In the genomic region with DNA sequence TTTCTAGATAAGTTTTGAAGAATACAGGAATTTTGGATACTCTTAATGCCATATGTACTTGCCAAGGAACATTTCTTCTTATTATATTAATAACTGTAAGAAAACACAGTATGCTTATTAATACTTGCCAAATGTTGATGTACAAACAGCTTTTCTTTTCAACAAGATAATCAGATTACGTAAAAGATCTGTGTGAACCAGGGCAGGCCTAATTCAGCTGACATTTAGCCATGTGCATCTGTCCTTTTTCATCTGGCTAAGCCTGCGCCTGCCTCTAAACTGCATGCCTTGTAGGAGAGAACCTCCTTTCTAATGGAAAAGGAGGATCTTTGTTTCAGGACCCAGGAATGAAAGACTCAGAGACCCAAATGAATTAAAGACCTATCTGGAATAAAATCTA, we compare ENCODE assay signal across 24 cellular contexts.
DNase-seq lines count a peak whose midpoint lies in the region; ATAC-seq and TF ChIP-seq lines count a peak whose summit lies in the region.
"Had no signal": no experiment of that assay in that cellular context is flagged by ENCODE, and none has a peak within 500 bp of the region (broad histone marks: within the 10 kb centered on the region; RNA-seq: fewer than 3 reads in every experiment).

No MANE protein-coding gene starts in this region.

- ATAC-seq in Right ventricle myocardium inferior (peak; percentile 88), gastrocnemius medialis (peak in 1 of 2 donors; percentile 24), GM21723 (IDR thresholded peaks at IDR 0.05; ENCODE audit: unreplicated experiment) (no peak)
- ATAC-seq in stimulated activated effector memory CD8-positive, alpha-beta T cell treated with anti-CD3 and anti-CD28 coated beads, Interleukin-12 subunit alpha, Interleukin-12 subunit beta, amount 100 ng/mL, for 72 hours = no peak
- ATAC-seq: T-cell had no signal

- H3K4me1 Mint-ChIP-seq in stimulated activated effector memory CD8-positive, alpha-beta T cell treated with anti-CD3 and anti-CD28 coated beads, Interleukin-12 subunit alpha, Interleukin-12 subunit beta, amount 100 ng/mL, for 72 hours = peaks cover 29% of the 10 kb centered on the region
- H3K4me1 Mint-ChIP-seq: B cell had no signal

- no peak for TF ChIP-seq POLR2A in gastrocnemius medialis (IDR thresholded peaks at IDR 0.05)

- no peak overlapping the region for H3K4me3 Mint-ChIP-seq in stimulated activated effector memory CD8-positive, alpha-beta T cell treated with anti-CD3 and anti-CD28 coated beads, Interleukin-12 subunit alpha, Interleukin-12 subunit beta, amount 100 ng/mL, for 72 hours
- H3K4me3 Mint-ChIP-seq: activated CD4-positive, alpha-beta T cell treated with anti-CD3 and anti-CD28 coated beads, Interleukin-2, amount 10 ng/mL, durations not matched to agents 7 days and 5 days; B cell; T-cell had no signal

- H3K27me3 ChIP-seq in layer of hippocampus (ENCODE audit: control insufficient read depth, insufficient read depth, low read length) (no peaks in the 10 kb centered on the region), gastrocnemius medialis (no peaks in the 10 kb centered on the region)
- H3K27me3 ChIP-seq: adrenal gland, dorsolateral prefrontal cortex, left lung had no signal

- H3K27ac ChIP-seq in layer of hippocampus (ENCODE audit: low read depth, low read length) (peak overlapping the region; percentile 43), gastrocnemius medialis (peak overlapping the region in 3 of 4 donors; percentile 20 to 29 (median 25))
- H3K27ac ChIP-seq: epithelial cell of prostate, thoracic aorta had no signal

- no peaks in the 10 kb centered on the region for H3K4me1 ChIP-seq in gastrocnemius medialis

- DNase-seq in Right ventricle myocardium inferior (ENCODE audit: missing footprints) (no peak), cardiac septum (ENCODE audit: low spot score) (no peak), gastrocnemius medialis (no peak), HuH-7.5 (ENCODE audit: low spot score) (no peak), COLO668 (lab: John Stamatoyannopoulos, UW; ENCODE audit: unreplicated experiment) (no peak)
- DNase-seq in stimulated activated effector memory CD8-positive, alpha-beta T cell treated with anti-CD3 and anti-CD28 coated beads, Interleukin-12 subunit alpha, Interleukin-12 subunit beta, amount 100 ng/mL, for 72 hours (ENCODE audit: low spot score in 2 of 2) = no peak
- DNase-seq: 8988T; activated CD4-positive, alpha-beta T cell treated with anti-CD3 and anti-CD28 coated beads, Interleukin-2, amount 10 ng/mL, durations not matched to agents 7 days and 5 days; activated CD8-positive, alpha-beta memory T cell treated with anti-CD3 and anti-CD28 coated beads, Interleukin-2, amount 50 U/mL, for 4 hours; Calu3; central memory CD4-positive, alpha-beta T cell; dorsolateral prefrontal cortex; H7; left lung; NCI-H1105 treated with DMSO at 0.1 percent for 48 hours; RPMI8226; T-cell had no signal

- no peaks in the 10 kb centered on the region for H3K36me3 ChIP-seq in gastrocnemius medialis
- H3K36me3 ChIP-seq: adrenal gland, left lung, thoracic aorta had no signal

- no peaks in the 10 kb centered on the region for H3K9me3 ChIP-seq in gastrocnemius medialis
- H3K9me3 ChIP-seq: adrenal gland, left lung, thoracic aorta had no signal

- no peak overlapping the region for H3K4me3 ChIP-seq in gastrocnemius medialis
- H3K4me3 ChIP-seq: adrenal gland, dorsolateral prefrontal cortex, left lung, thoracic aorta had no signal

- intact Hi-C loops in Right ventricle myocardium inferior (cut with DNase I) = no loop called here
- intact Hi-C loops in cardiac septum (cut with DNase I) = loop anchor here (5.0 kb wide), 1 partner anchor 181 kb away; no protein-coding TSS in a partner anchor
- intact Hi-C loops in gastrocnemius medialis (cut with DNase I; ENCODE audit: low total_unique reads) = no loop called here

- in situ Hi-C loops in gastrocnemius medialis (cut with MboI; ENCODE audit: low sequenced_read_pairs in 4 of 4) = no loop called here

- H3K9me3 Mint-ChIP-seq in stimulated activated effector memory CD8-positive, alpha-beta T cell treated with anti-CD3 and anti-CD28 coated beads, Interleukin-12 subunit alpha, Interleukin-12 subunit beta, amount 100 ng/mL, for 72 hours = peaks cover 7% of the 10 kb centered on the region

- no peaks in the 10 kb centered on the region for H3K36me3 Mint-ChIP-seq in stimulated activated effector memory CD8-positive, alpha-beta T cell treated with anti-CD3 and anti-CD28 coated beads, Interleukin-12 subunit alpha, Interleukin-12 subunit beta, amount 100 ng/mL, for 72 hours

- no peak overlapping the region for H3K27ac Mint-ChIP-seq in stimulated activated effector memory CD8-positive, alpha-beta T cell treated with anti-CD3 and anti-CD28 coated beads, Interleukin-12 subunit alpha, Interleukin-12 subunit beta, amount 100 ng/mL, for 72 hours
- H3K27ac Mint-ChIP-seq: activated CD4-positive, alpha-beta T cell treated with anti-CD3 and anti-CD28 coated beads, Interleukin-2, amount 10 ng/mL, durations not matched to agents 7 days and 5 days; B cell; progenitor cell of endocrine pancreas; T-cell had no signal

- TF ChIP-seq CTCF in gastrocnemius medialis (IDR thresholded peaks at IDR 0.05 in 4 of 5, conservative IDR thresholded peaks at IDR 0.05 in 1 of 5) = no peak
